Comparison of ENCODE assay signal across 23 cellular contexts in the genomic region with DNA sequence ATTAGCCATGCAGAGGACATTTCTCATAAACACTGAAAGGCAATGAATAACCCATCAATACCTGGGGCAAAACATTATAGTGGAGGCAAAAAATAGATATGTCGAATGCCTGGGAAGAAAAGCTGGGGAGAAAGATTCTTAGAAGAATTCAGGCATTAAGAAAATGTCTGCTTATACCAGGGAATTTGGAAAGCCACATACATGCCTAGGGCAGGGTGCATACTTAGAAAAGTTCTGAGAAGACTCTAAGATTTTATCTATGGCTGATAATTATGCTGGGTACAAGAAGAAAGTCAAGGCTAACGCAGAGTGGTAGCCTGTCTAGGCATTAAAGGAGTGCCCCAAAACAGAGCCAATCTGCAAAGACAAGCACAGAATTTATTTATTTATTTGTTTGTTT. TPM values are rescaled to one million over a fixed set of nuclear protein-coding genes. Genes with fewer than 3 reads are reported as not detected.
A peak's percentile ranks its signal among the peaks of the same experiment; 100 is the strongest.
DNase-seq lines count a peak whose midpoint lies in the region; ATAC-seq and FAIRE-seq lines count a peak whose summit lies in the region.
"Had no signal": no experiment of that assay in that cellular context is flagged by ENCODE, and none has a peak within 500 bp of the region (broad histone marks: within the 10 kb centered on the region; RNA-seq: fewer than 3 reads in every experiment).

No MANE protein-coding gene starts in this region.

- ATAC-seq in central memory CD8-positive, alpha-beta T cell (replicated peaks; ENCODE audit: extremely low read depth, poor library complexity, severe bottlenecking) = no peak
- no peak for ATAC-seq in GM21717 (IDR thresholded peaks at IDR 0.05; ENCODE audit: unreplicated experiment)

- no peak overlapping the region for H4K91ac ChIP-seq in trophoblast cell (ENCODE audit: low read depth, low read length)

- H3K4ac ChIP-seq in trophoblast cell (ENCODE audit: low read depth, low read length) = no peak overlapping the region

- FAIRE-seq in GM19239 (lab: Jason Lieb, UNC) = peak; percentile 78
- FAIRE-seq: D721Med, H54, RCC 7860 had no signal

- H3K36me3 ChIP-seq in trophoblast cell (ENCODE audit: control insufficient read depth in 1 of 2, insufficient read depth in 2 of 2, low read length in 2 of 2) = no peaks in the 10 kb centered on the region
- H3K36me3 ChIP-seq: BE2C had no signal

- no peak overlapping the region for H4K8ac ChIP-seq in trophoblast cell (ENCODE audit: low read depth, low read length)

- H3K9me3 Mint-ChIP-seq in activated T-cell treated with anti-CD3 and anti-CD28 coated beads, Interleukin-2, amount 50 U/mL, for 24 hours = peaks cover 30% of the 10 kb centered on the region
- H3K9me3 Mint-ChIP-seq in central memory CD8-positive, alpha-beta T cell = peaks cover 23% of the 10 kb centered on the region

- DNase-seq in activated T-cell treated with anti-CD3 and anti-CD28 coated beads, Interleukin-2, amount 50 U/mL, for 24 hours = no peak
- DNase-seq in activated T-cell treated with anti-CD3 and anti-CD28 coated beads, Interleukin-2, amount 50 U/mL, for 1 hour = no peak
- DNase-seq in GM19239 (ENCODE audit: insufficient read length, low spot score) (no peak), trophoblast cell (peak; percentile 73 to 92), DMS 273 (lab: John Stamatoyannopoulos, UW; ENCODE audit: unreplicated experiment) (no peak), D341Med (ENCODE audit: low spot score) (no peak)
- no peak for DNase-seq in central memory CD8-positive, alpha-beta T cell (ENCODE audit: low spot score in 2 of 2)
- DNase-seq: BE2C, DMS53, IMR-90, KG1, MM.1S, NCI-H2029, NCI-H446, NCI-H524 treated with DMSO at 0.1 percent for 48 hours, NCI-H774, SIG-M5 had no signal

- H2AK5ac ChIP-seq in trophoblast cell (ENCODE audit: low read length) = no peak overlapping the region

- no peak overlapping the region for H3K27ac ChIP-seq in trophoblast cell (ENCODE audit: low read depth, low read length)
- H3K27ac ChIP-seq: 22Rv1 had no signal

- H3K79me1 ChIP-seq in trophoblast cell (ENCODE audit: low read length) = no peaks in the 10 kb centered on the region

- no peak overlapping the region for H2BK5ac ChIP-seq in trophoblast cell (ENCODE audit: low read depth, low read length, poor library complexity)

- H3K27me3 ChIP-seq in trophoblast cell (ENCODE audit: insufficient read depth, low read length) = no peaks in the 10 kb centered on the region
- H3K27me3 ChIP-seq: BE2C had no signal

- H3K4me3 ChIP-seq in trophoblast cell (ENCODE audit: low read depth, low read length) = no peak overlapping the region

- no peak overlapping the region for H2AFZ ChIP-seq in trophoblast cell (ENCODE audit: insufficient read depth, low read length, poor library complexity)

- no peak overlapping the region for H2BK120ac ChIP-seq in trophoblast cell (ENCODE audit: insufficient read depth, low read length, poor library complexity)

- no peak overlapping the region for H3K4me2 ChIP-seq in trophoblast cell (ENCODE audit: low read length)

- H3K18ac ChIP-seq in trophoblast cell (ENCODE audit: low read length) = no peak overlapping the region

- no peak overlapping the region for H3K23ac ChIP-seq in trophoblast cell (ENCODE audit: low read length)

- no peaks in the 10 kb centered on the region for H3K79me2 ChIP-seq in trophoblast cell (ENCODE audit: control insufficient read depth, insufficient read depth, low read length, poor library complexity)

- peaks cover 90% of the 10 kb centered on the region for H3K36me3 Mint-ChIP-seq in activated T-cell treated with anti-CD3 and anti-CD28 coated beads, Interleukin-2, amount 50 U/mL, for 24 hours (ENCODE audit: low read depth)
- H3K36me3 Mint-ChIP-seq in central memory CD8-positive, alpha-beta T cell (ENCODE audit: insufficient read depth) = peaks cover 22% of the 10 kb centered on the region
- H3K36me3 Mint-ChIP-seq: CD14-positive monocyte had no signal

- H3K4me3 Mint-ChIP-seq in activated T-cell treated with anti-CD3 and anti-CD28 coated beads, Interleukin-2, amount 50 U/mL, for 24 hours = no peak overlapping the region
- H3K4me3 Mint-ChIP-seq in central memory CD8-positive, alpha-beta T cell = peak overlapping the region; percentile 48
- H3K4me3 Mint-ChIP-seq: CD14-positive monocyte had no signal

- H3K4me1 Mint-ChIP-seq in activated T-cell treated with anti-CD3 and anti-CD28 coated beads, Interleukin-2, amount 50 U/mL, for 24 hours (ENCODE audit: low read depth) = peaks cover 54% of the 10 kb centered on the region
- peaks cover 71% of the 10 kb centered on the region for H3K4me1 Mint-ChIP-seq in central memory CD8-positive, alpha-beta T cell

- H3K9me3 ChIP-seq in trophoblast cell (ENCODE audit: insufficient read depth, low read depth, low read length) = no peaks in the 10 kb centered on the region
- H3K9me3 ChIP-seq: BE2C had no signal

- no peak overlapping the region for H2BK12ac ChIP-seq in trophoblast cell (ENCODE audit: low read length)

- no peak overlapping the region for H4K12ac ChIP-seq in trophoblast cell (ENCODE audit: low read depth, low read length)

- H3K9ac ChIP-seq in trophoblast cell (ENCODE audit: low read length) = no peak overlapping the region

- H3K14ac ChIP-seq in trophoblast cell (ENCODE audit: low read length) = no peak overlapping the region

- no peaks in the 10 kb centered on the region for H3K4me1 ChIP-seq in trophoblast cell (ENCODE audit: control insufficient read depth in 1 of 2, insufficient read depth in 2 of 2, low read length in 2 of 2)
- H3K4me1 ChIP-seq: BE2C had no signal

- no peaks in the 10 kb centered on the region for H3K27me3 Mint-ChIP-seq in activated T-cell treated with anti-CD3 and anti-CD28 coated beads, Interleukin-2, amount 50 U/mL, for 24 hours
- no peaks in the 10 kb centered on the region for H3K27me3 Mint-ChIP-seq in central memory CD8-positive, alpha-beta T cell

- H3K27ac Mint-ChIP-seq in activated T-cell treated with anti-CD3 and anti-CD28 coated beads, Interleukin-2, amount 50 U/mL, for 24 hours = peak overlapping the region; percentile 16
- H3K27ac Mint-ChIP-seq in central memory CD8-positive, alpha-beta T cell (ENCODE audit: low read depth) = peak overlapping the region; percentile 85

- WGBS in trophoblast cell (ENCODE audit: extremely low coverage, insufficient coverage, insufficient read length) = no CpG with 5 or more reads among the region's 2 CpGs

RNA-seq across cellular contexts. Expression of a gene that starts 18.4 kb away (rescaled TPM):
- polyA plus RNA-seq in trophoblast cell (2013) = not detected in 2 replicates
- polyA plus RNA-seq: IMR-90 had no signal

Comparison
In these comparisons a context has a peak if more than half of its experiments do, and no peak if none do; other contexts are left out.
1. DNase-seq: peak in trophoblast cell (2 of 2); none in activated T-cell treated with anti-CD3 and anti-CD28 coated beads, Interleukin-2, amount 50 U/mL, for 24 hours (single experiment), activated T-cell treated with anti-CD3 and anti-CD28 coated beads, Interleukin-2, amount 50 U/mL, for 1 hour (single experiment), GM19239 (single experiment), central memory CD8-positive, alpha-beta T cell (0 of 2), DMS 273 (single experiment) and D341Med (single experiment).